1 cellular context compared by ENCODE assay signal in genomic region chr9:130936285-130937117, GRCh38.
TF ChIP-seq lines count a peak whose summit lies in the region.

No MANE protein-coding gene starts in this region.

TF ChIP-seq in HepG2, 621 proteins besides CTCF, POLR2A, EP300 and RAD21 (continued from another document and continues in another):
- TF ChIP-seq, protein P1, sequence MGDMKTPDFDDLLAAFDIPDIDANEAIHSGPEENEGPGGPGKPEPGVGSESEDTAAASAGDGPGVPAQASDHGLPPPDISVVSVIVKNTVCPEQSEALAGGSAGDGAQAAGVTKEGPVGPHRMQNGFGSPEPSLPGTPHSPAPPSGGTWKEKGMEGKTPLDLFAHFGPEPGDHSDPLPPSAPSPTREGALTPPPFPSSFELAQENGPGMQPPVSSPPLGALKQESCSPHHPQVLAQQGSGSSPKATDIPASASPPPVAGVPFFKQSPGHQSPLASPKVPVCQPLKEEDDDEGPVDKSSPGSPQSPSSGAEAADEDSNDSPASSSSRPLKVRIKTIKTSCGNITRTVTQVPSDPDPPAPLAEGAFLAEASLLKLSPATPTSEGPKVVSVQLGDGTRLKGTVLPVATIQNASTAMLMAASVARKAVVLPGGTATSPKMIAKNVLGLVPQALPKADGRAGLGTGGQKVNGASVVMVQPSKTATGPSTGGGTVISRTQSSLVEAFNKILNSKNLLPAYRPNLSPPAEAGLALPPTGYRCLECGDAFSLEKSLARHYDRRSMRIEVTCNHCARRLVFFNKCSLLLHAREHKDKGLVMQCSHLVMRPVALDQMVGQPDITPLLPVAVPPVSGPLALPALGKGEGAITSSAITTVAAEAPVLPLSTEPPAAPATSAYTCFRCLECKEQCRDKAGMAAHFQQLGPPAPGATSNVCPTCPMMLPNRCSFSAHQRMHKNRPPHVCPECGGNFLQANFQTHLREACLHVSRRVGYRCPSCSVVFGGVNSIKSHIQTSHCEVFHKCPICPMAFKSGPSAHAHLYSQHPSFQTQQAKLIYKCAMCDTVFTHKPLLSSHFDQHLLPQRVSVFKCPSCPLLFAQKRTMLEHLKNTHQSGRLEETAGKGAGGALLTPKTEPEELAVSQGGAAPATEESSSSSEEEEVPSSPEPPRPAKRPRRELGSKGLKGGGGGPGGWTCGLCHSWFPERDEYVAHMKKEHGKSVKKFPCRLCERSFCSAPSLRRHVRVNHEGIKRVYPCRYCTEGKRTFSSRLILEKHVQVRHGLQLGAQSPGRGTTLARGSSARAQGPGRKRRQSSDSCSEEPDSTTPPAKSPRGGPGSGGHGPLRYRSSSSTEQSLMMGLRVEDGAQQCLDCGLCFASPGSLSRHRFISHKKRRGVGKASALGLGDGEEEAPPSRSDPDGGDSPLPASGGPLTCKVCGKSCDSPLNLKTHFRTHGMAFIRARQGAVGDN (CRISPR knock-in tag; IDR thresholded peaks at IDR 0.05): peak; percentile 31; the same call in 1 of the 2 replicates
- TF ChIP-seq, protein P2, sequence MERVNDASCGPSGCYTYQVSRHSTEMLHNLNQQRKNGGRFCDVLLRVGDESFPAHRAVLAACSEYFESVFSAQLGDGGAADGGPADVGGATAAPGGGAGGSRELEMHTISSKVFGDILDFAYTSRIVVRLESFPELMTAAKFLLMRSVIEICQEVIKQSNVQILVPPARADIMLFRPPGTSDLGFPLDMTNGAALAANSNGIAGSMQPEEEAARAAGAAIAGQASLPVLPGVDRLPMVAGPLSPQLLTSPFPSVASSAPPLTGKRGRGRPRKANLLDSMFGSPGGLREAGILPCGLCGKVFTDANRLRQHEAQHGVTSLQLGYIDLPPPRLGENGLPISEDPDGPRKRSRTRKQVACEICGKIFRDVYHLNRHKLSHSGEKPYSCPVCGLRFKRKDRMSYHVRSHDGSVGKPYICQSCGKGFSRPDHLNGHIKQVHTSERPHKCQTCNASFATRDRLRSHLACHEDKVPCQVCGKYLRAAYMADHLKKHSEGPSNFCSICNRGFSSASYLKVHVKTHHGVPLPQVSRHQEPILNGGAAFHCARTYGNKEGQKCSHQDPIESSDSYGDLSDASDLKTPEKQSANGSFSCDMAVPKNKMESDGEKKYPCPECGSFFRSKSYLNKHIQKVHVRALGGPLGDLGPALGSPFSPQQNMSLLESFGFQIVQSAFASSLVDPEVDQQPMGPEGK (CRISPR knock-in tag; IDR thresholded peaks at IDR 0.05): peak; percentile 85
- TF ChIP-seq RFX3 (CRISPR knock-in tag; IDR thresholded peaks at IDR 0.05) (no peak), ZNF652 (CRISPR knock-in tag; IDR thresholded peaks at IDR 0.05; ENCODE audit: borderline replicate concordance, low read depth) (no peak), ZBTB33 (CRISPR knock-in tag; IDR thresholded peaks at IDR 0.05) (no peak), ZNF570 (CRISPR knock-in tag; IDR thresholded peaks at IDR 0.05; ENCODE audit: borderline replicate concordance) (no peak), RFX5 (IDR thresholded peaks at IDR 0.05; ENCODE audit: low read depth, low read length) (no peak), IRX3 (CRISPR knock-in tag; IDR thresholded peaks at IDR 0.05; ENCODE audit: borderline replicate concordance, low read depth) (no peak), ZNF362 (CRISPR knock-in tag; IDR thresholded peaks at IDR 0.05; ENCODE audit: borderline replicate concordance) (no peak), ZNF800 (CRISPR knock-in tag; IDR thresholded peaks at IDR 0.05) (peak; percentile 36), ZNF558 (CRISPR knock-in tag; IDR thresholded peaks at IDR 0.05; ENCODE audit: borderline replicate concordance) (no peak), NFYB (CRISPR knock-in tag; IDR thresholded peaks at IDR 0.05) (no peak), ZFP36L1 (CRISPR knock-in tag; IDR thresholded peaks at IDR 0.05) (no peak), ZNF230 (CRISPR knock-in tag; IDR thresholded peaks at IDR 0.05) (no peak), EED (CRISPR knock-in tag; IDR thresholded peaks at IDR 0.05) (no peak; the same call in 1 of the 2 replicates), FOSL2 (CRISPR knock-in tag; IDR thresholded peaks at IDR 0.05) (peak; percentile 23; the same call in 1 of the 2 replicates), MXI1 (IDR thresholded peaks at IDR 0.05; ENCODE audit: borderline replicate concordance, low read depth, low read length) (no peak), ZBTB7A (CRISPR knock-in tag; IDR thresholded peaks at IDR 0.05) (no peak), HNF4A (CRISPR knock-in tag; IDR thresholded peaks at IDR 0.05) (no peak), MTF1 (CRISPR knock-in tag; IDR thresholded peaks at IDR 0.05) (no peak), BORCS8-MEF2B (CRISPR knock-in tag; IDR thresholded peaks at IDR 0.05) (0 out of 2 replicates have a peak, but pooled peaks have one; percentile 27), NFAT5 (CRISPR knock-in tag; IDR thresholded peaks at IDR 0.05) (no peak), ZNF549 (CRISPR knock-in tag; IDR thresholded peaks at IDR 0.05) (no peak), ZNF777 (CRISPR knock-in tag; IDR thresholded peaks at IDR 0.05) (0 out of 2 replicates have a peak, but pooled peaks have one; percentile 25)
- TF ChIP-seq, protein P3, sequence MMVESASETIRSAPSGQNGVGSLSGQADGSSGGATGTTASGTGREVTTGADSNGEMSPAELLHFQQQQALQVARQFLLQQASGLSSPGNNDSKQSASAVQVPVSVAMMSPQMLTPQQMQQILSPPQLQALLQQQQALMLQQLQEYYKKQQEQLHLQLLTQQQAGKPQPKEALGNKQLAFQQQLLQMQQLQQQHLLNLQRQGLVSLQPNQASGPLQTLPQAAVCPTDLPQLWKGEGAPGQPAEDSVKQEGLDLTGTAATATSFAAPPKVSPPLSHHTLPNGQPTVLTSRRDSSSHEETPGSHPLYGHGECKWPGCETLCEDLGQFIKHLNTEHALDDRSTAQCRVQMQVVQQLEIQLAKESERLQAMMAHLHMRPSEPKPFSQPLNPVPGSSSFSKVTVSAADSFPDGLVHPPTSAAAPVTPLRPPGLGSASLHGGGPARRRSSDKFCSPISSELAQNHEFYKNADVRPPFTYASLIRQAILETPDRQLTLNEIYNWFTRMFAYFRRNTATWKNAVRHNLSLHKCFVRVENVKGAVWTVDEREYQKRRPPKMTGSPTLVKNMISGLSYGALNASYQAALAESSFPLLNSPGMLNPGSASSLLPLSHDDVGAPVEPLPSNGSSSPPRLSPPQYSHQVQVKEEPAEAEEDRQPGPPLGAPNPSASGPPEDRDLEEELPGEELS (CRISPR knock-in tag; IDR thresholded peaks at IDR 0.05): 0 out of 2 replicates have a peak, but pooled peaks have one; percentile 20
- TF ChIP-seq, protein P4, sequence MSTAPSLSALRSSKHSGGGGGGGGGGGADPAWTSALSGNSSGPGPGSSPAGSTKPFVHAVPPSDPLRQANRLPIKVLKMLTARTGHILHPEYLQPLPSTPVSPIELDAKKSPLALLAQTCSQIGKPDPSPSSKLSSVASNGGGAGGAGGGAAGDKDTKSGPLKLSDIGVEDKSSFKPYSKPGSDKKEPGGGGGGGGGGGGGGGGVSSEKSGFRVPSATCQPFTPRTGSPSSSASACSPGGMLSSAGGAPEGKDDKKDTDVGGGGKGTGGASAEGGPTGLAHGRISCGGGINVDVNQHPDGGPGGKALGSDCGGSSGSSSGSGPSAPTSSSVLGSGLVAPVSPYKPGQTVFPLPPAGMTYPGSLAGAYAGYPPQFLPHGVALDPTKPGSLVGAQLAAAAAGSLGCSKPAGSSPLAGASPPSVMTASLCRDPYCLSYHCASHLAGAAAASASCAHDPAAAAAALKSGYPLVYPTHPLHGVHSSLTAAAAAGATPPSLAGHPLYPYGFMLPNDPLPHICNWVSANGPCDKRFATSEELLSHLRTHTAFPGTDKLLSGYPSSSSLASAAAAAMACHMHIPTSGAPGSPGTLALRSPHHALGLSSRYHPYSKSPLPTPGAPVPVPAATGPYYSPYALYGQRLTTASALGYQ (CRISPR knock-in tag; IDR thresholded peaks at IDR 0.05): no peak
